In the genomic region with DNA sequence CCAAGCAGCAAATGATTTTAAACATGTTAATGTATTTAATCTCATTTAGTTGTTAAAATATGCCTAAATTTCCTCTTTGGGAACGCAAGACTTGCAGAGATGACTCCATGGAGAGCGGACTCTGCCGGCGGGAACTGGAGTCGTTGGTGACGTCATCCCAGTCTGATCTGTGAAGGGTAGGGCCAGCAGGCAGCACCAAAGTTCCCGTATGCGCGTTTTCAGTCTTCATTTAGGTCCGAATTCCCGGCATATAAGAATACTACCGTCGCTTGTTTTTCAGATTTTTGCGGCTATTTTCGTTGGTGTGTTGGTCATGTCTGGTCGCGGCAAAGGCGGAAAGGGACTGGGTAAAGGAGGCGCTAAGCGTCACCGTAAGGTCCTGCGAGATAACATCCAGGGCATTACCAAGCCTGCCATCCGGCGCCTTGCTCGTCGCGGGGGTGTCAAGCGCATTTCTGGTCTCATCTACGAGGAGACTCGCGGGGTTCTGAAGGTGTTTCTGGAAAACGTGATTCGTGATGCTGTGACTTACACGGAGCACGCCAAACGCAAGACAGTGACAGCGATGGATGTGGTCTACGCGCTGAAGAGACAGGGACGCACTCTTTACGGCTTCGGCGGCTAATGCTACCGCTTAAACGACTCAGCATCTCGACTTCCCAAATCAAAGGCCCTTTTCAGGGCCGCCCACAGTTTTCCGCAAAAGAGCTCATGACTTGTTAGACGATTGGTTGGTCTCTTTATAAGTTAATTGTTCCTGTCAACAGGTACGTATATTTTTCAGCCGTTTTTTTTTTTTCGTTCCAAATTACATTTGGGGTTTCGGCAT, we compare ENCODE assay signal across 8 cellular contexts.
DNase-seq lines count a peak whose midpoint lies in the region; ATAC-seq and TF ChIP-seq lines count a peak whose summit lies in the region.

No MANE protein-coding gene starts in this region.

- peak; percentile 42 for ATAC-seq in HG02571 (IDR thresholded peaks at IDR 0.05; ENCODE audit: unreplicated experiment)
- ATAC-seq in activated naive CD8-positive, alpha-beta T cell treated with anti-CD3 and anti-CD28 coated beads, Interleukin-2, amount 50 U/mL, for 24 hours = peak; percentile 78

- H3K79me1 ChIP-seq in trophoblast cell (ENCODE audit: low read length) = peaks cover 20% of the 10 kb centered on the region

- 1% methylated on average over 51 of the region's 53 CpGs for WGBS in SK-N-SH (ENCODE audit: low lambda C conversion rate)
- no CpG with 5 or more reads among the region's 53 CpGs for WGBS in trophoblast cell (ENCODE audit: extremely low coverage, insufficient coverage, insufficient read length)

- H2BK120ac ChIP-seq in trophoblast cell (ENCODE audit: insufficient read depth, low read length, poor library complexity) = peak overlapping the region; percentile 80

- peak overlapping the region; percentile 76 for H2BK5ac ChIP-seq in trophoblast cell (ENCODE audit: low read depth, low read length, poor library complexity)

- no peaks in the 10 kb centered on the region for H3K9me3 Mint-ChIP-seq in activated naive CD8-positive, alpha-beta T cell treated with anti-CD3 and anti-CD28 coated beads, Interleukin-2, amount 50 U/mL, for 24 hours

- no peaks in the 10 kb centered on the region for H3K27me3 Mint-ChIP-seq in activated naive CD8-positive, alpha-beta T cell treated with anti-CD3 and anti-CD28 coated beads, Interleukin-2, amount 50 U/mL, for 24 hours

- peak overlapping the region; percentile 75 for H3K4me3 ChIP-seq in GM06990 (replicated peaks; ENCODE audit: low read depth, low read length)
- peak overlapping the region; percentile 69 to 95 for H3K4me3 ChIP-seq in SK-N-SH (ENCODE audit: low read depth in 2 of 2, low read length in 1 of 2)
- peak overlapping the region; percentile 96 for H3K4me3 ChIP-seq in trophoblast cell (ENCODE audit: low read depth, low read length)

- peak overlapping the region; percentile 97 to 99 for H3K27ac ChIP-seq in SK-N-SH (ENCODE audit: low read depth in 2 of 2, low read length in 1 of 2)
- H3K27ac ChIP-seq in trophoblast cell (ENCODE audit: low read depth, low read length) = peak overlapping the region; percentile 99

- peak overlapping the region; percentile 26 for H2AK5ac ChIP-seq in trophoblast cell (ENCODE audit: low read length)

- H4K91ac ChIP-seq in trophoblast cell (ENCODE audit: low read depth, low read length) = peak overlapping the region; percentile 75

- H3K4ac ChIP-seq in trophoblast cell (ENCODE audit: low read depth, low read length) = peak overlapping the region; percentile 29

- peak overlapping the region; percentile 84 for H4K8ac ChIP-seq in trophoblast cell (ENCODE audit: low read depth, low read length)

- peak overlapping the region; percentile 67 for H2AFZ ChIP-seq in SK-N-SH (ENCODE audit: low read depth)
- no peak overlapping the region for H2AFZ ChIP-seq in trophoblast cell (ENCODE audit: insufficient read depth, low read length, poor library complexity)

- no peak for TF ChIP-seq RAD21 in SK-N-SH (IDR thresholded peaks at IDR 0.05; ENCODE audit: low read length)

- H4K20me1 ChIP-seq in SK-N-SH (ENCODE audit: insufficient read depth) = no peaks in the 10 kb centered on the region

- intact Hi-C loops in cardiac septum (cut with DNase I) = loop anchor here (1.0 to 2.0 kb wide), 2 partner anchors 48 to 81 kb away; a partner anchor contains a TSS

- no peak overlapping the region for H3K4me3 Mint-ChIP-seq in activated naive CD8-positive, alpha-beta T cell treated with anti-CD3 and anti-CD28 coated beads, Interleukin-2, amount 50 U/mL, for 24 hours

- H3K9me3 ChIP-seq in SK-N-SH (no peaks in the 10 kb centered on the region), trophoblast cell (ENCODE audit: insufficient read depth, low read depth, low read length) (no peaks in the 10 kb centered on the region)

- H3K9ac ChIP-seq in SK-N-SH (peak overlapping the region; percentile 94), trophoblast cell (ENCODE audit: low read length) (peak overlapping the region; percentile 87)

- no peak overlapping the region for H3K23ac ChIP-seq in trophoblast cell (ENCODE audit: low read length)

- CTCF ChIA-PET in SK-N-SH (lab: Yijun Ruan, JAX) = interaction anchor here (0.6 to 2.9 kb wide), 3 partner anchors 12 to 934 kb away, joined by 3 to 10 read pairs (median 3); a partner anchor contains a TSS

- peak overlapping the region; percentile 84 for H4K12ac ChIP-seq in trophoblast cell (ENCODE audit: low read depth, low read length)

- peak overlapping the region; percentile 94 for H3K18ac ChIP-seq in trophoblast cell (ENCODE audit: low read length)

- peaks cover 38% of the 10 kb centered on the region for H3F3A ChIP-seq in SK-N-SH (replicated peaks; ENCODE audit: insufficient read depth)

- H3K4me1 ChIP-seq in SK-N-SH (ENCODE audit: control insufficient read depth in 1 of 2, insufficient read depth in 2 of 2, low read depth in 1 of 2, low read length in 1 of 2) (peaks cover 4 to 13% of the 10 kb centered on the region in 2 experiments; a peak in 3 of 4 replicates), trophoblast cell (ENCODE audit: control insufficient read depth in 1 of 2, insufficient read depth in 2 of 2, low read length in 2 of 2) (peaks cover 3 to 4% of the 10 kb centered on the region in 2 experiments)

- H2BK12ac ChIP-seq in trophoblast cell (ENCODE audit: low read length) = no peak overlapping the region

- H3K27ac Mint-ChIP-seq in activated naive CD8-positive, alpha-beta T cell treated with anti-CD3 and anti-CD28 coated beads, Interleukin-2, amount 50 U/mL, for 24 hours = no peak overlapping the region

- DNase-seq in GM06990 (ENCODE audit: extremely low read depth, insufficient read length) = peak; percentile 89
- DNase-seq in NCI-H1092 treated with DMSO at 0.1 percent for 48 hours (lab: John Stamatoyannopoulos, UW) = peak; percentile 93
- peak; percentile 83 for DNase-seq in SK-N-SH
- peak; percentile 80 for DNase-seq in activated naive CD8-positive, alpha-beta T cell treated with anti-CD3 and anti-CD28 coated beads, Interleukin-2, amount 50 U/mL, for 24 hours
- peak; percentile 96 for DNase-seq in cardiac septum (ENCODE audit: low spot score)
- DNase-seq in trophoblast cell = peak; percentile 91 to 96
- DNase-seq in ureter (ENCODE audit: low spot score) = peak; percentile 98

- H3K14ac ChIP-seq in trophoblast cell (ENCODE audit: low read length) = peak overlapping the region; percentile 43

- peaks cover 5% of the 10 kb centered on the region for H3K36me3 Mint-ChIP-seq in activated naive CD8-positive, alpha-beta T cell treated with anti-CD3 and anti-CD28 coated beads, Interleukin-2, amount 50 U/mL, for 24 hours (ENCODE audit: low read depth)

- TF ChIP-seq EP300 in SK-N-SH (IDR thresholded peaks at IDR 0.05; ENCODE audit: borderline replicate concordance in 1 of 2, low read depth in 1 of 2, low read length in 1 of 2) = peak; percentile 88 to 97

- peaks cover 32% of the 10 kb centered on the region for H3K4me1 Mint-ChIP-seq in activated naive CD8-positive, alpha-beta T cell treated with anti-CD3 and anti-CD28 coated beads, Interleukin-2, amount 50 U/mL, for 24 hours

- H3K36me3 ChIP-seq in GM06990 (ENCODE audit: control insufficient read depth, insufficient read depth, low read length) = no peaks in the 10 kb centered on the region
- no peaks in the 10 kb centered on the region for H3K36me3 ChIP-seq in SK-N-SH (replicated peaks in 1 of 2; ENCODE audit: control insufficient read depth in 1 of 2, insufficient read depth in 2 of 2, low read length in 1 of 2)
- H3K36me3 ChIP-seq in trophoblast cell (ENCODE audit: control insufficient read depth in 1 of 2, insufficient read depth in 2 of 2, low read length in 2 of 2) = no peaks in the 10 kb centered on the region

- TF ChIP-seq CTCF in GM06990 (IDR thresholded peaks at IDR 0.05; ENCODE audit: insufficient read depth, low read length, poor library complexity, severe bottlenecking) (peak; percentile 55), SK-N-SH (IDR thresholded peaks at IDR 0.05) (peak; percentile 49)

- no peaks in the 10 kb centered on the region for H3K9me2 ChIP-seq in SK-N-SH

- H3K4me2 ChIP-seq in SK-N-SH (peak overlapping the region; percentile 78), trophoblast cell (ENCODE audit: low read length) (peak overlapping the region; percentile 80)

- POLR2A ChIA-PET in SK-N-SH (lab: Yijun Ruan, JAX) = interaction anchor here (0.8 to 6.3 kb wide), 24 partner anchors 9 to 172 kb away, joined by 3 to 211 read pairs (median 6); a partner anchor contains a TSS

- H3K79me2 ChIP-seq in SK-N-SH (ENCODE audit: insufficient read depth) = no peaks in the 10 kb centered on the region
- H3K79me2 ChIP-seq in trophoblast cell (ENCODE audit: control insufficient read depth, insufficient read depth, low read length, poor library complexity) = peaks cover 3% of the 10 kb centered on the region

- H3K27me3 ChIP-seq in GM06990 (replicated peaks; ENCODE audit: control insufficient read depth, insufficient read depth, low read length) (no peaks in the 10 kb centered on the region), SK-N-SH (ENCODE audit: insufficient read depth) (no peaks in the 10 kb centered on the region), trophoblast cell (ENCODE audit: insufficient read depth, low read length) (no peaks in the 10 kb centered on the region)

TF ChIP-seq in SK-N-SH, 30 proteins besides CTCF, POLR2A, EP300 and RAD21 (continues in another document):
- TF ChIP-seq NRF1 (IDR thresholded peaks at IDR 0.05; ENCODE audit: low read depth, low read length) (no peak), ELF1 (IDR thresholded peaks at IDR 0.05) (peak; percentile 45), SIN3A (IDR thresholded peaks at IDR 0.05; ENCODE audit: borderline replicate concordance, low read depth, low read length) (peak; percentile 100)

Comparison
In these comparisons a context has a peak if more than half of its experiments do, and no peak if none do; other contexts are left out.
1. Peak in every context shown above with its lines: DNase-seq, ATAC-seq, H3K4me3 ChIP-seq and H3K27ac ChIP-seq.